ENCODE assay signal across 8 cellular contexts in the genomic region with DNA sequence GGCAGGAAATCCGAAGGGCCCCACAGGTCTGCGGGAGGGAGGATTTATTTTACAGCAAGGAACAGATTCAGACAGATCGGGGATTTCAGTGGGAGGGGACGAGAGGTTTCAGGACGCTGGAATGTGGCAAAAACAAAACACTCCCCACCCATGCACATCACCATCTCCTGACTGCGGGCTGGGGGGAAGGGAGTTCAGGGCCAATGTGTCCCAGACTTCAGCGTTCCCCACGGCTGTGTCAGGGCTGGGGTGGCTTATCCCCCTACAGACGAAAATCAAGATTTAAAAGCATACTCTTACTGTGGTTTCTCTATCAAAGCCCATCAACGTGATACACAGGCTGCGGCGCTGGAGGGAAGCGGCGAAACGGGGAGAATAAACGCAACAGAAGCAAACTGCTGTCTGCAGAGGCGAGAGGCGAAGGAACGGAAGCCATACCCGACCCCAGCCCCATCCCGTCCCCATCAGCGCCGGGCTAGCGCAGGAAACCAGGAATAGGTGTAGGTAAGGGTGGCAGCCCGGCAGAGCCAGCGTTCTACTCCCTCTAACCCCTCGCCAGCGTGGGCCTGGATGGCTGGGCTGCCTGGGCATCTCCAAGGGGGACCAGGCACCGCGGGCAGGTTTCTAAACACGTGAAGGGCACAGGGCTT. TPM values are rescaled to one million over a fixed set of nuclear protein-coding genes. Genes with fewer than 3 reads are reported as not detected.
DNase-seq lines count a peak whose midpoint lies in the region; ATAC-seq and TF ChIP-seq lines count a peak whose summit lies in the region.

No MANE protein-coding gene starts in this region.

- H3K9me3 ChIP-seq in BLaER1 = no peaks in the 10 kb centered on the region
- H3K9me3 ChIP-seq in MM.1S (replicated peaks; ENCODE audit: insufficient read depth, low read length) = no peaks in the 10 kb centered on the region
- no peaks in the 10 kb centered on the region for H3K9me3 ChIP-seq in mucosa of rectum (ENCODE audit: control insufficient read depth in 2 of 2, low read length in 2 of 2)
- H3K9me3 ChIP-seq in naive thymus-derived CD4-positive, alpha-beta T cell (ENCODE audit: control insufficient read depth in 2 of 3, low read length in 3 of 3) = no peaks in the 10 kb centered on the region

- POLR2A ChIA-PET in naive thymus-derived CD4-positive, alpha-beta T cell (lab: Charles Lee) = no interaction called here

- H3K4me2 ChIP-seq in BLaER1 (peak overlapping the region; percentile 93), MM.1S (ENCODE audit: low read depth, low read length) (peak overlapping the region; percentile 99)

- peaks cover 63 to 79% (median 69%) of the 10 kb centered on the region in 5 donors for H3K27me3 Mint-ChIP-seq in naive thymus-derived CD4-positive, alpha-beta T cell

- peaks cover 66% of the 10 kb centered on the region for H4K20me1 ChIP-seq in BLaER1
- H4K20me1 ChIP-seq in MM.1S (ENCODE audit: insufficient read depth, low read length) = no peaks in the 10 kb centered on the region

- H3K79me2 ChIP-seq in MM.1S (ENCODE audit: low read length) = no peaks in the 10 kb centered on the region

- peaks cover 0 to 15% (median 5%) of the 10 kb centered on the region in 5 donors for H3K36me3 Mint-ChIP-seq in naive thymus-derived CD4-positive, alpha-beta T cell

- H3K4me1 ChIP-seq in BLaER1 (peaks cover 39% of the 10 kb centered on the region), MM.1S (ENCODE audit: low read length) (peaks cover 5% of the 10 kb centered on the region; the same call in 1 of the 2 replicates), mucosa of rectum (ENCODE audit: control insufficient read depth in 2 of 2, insufficient read depth in 2 of 2, low read length in 2 of 2) (peaks cover 5 to 12% of the 10 kb centered on the region in 2 donors)
- H3K4me1 ChIP-seq in naive thymus-derived CD4-positive, alpha-beta T cell (ENCODE audit: control insufficient read depth in 2 of 2, insufficient read depth in 2 of 2, low read length in 2 of 2) = no peaks in the 10 kb centered on the region

- ATAC-seq in HG02973 (IDR thresholded peaks at IDR 0.05; ENCODE audit: unreplicated experiment) (no peak), GM19351 (IDR thresholded peaks at IDR 0.05; ENCODE audit: unreplicated experiment) (no peak), HG03097 (IDR thresholded peaks at IDR 0.05; ENCODE audit: low FRiP score, unreplicated experiment) (no peak)
- ATAC-seq in naive thymus-derived CD4-positive, alpha-beta T cell = no peak

- H3K9me3 Mint-ChIP-seq in naive thymus-derived CD4-positive, alpha-beta T cell = peaks cover 0 to 11% (median 2%) of the 10 kb centered on the region in 11 donors

- H3K27me3 ChIP-seq in BLaER1 = peaks cover 86% of the 10 kb centered on the region
- H3K27me3 ChIP-seq in MM.1S (replicated peaks; ENCODE audit: insufficient read depth, low read length) = peaks cover 49% of the 10 kb centered on the region
- peaks cover 50 to 62% of the 10 kb centered on the region in 2 donors for H3K27me3 ChIP-seq in mucosa of rectum (ENCODE audit: control insufficient read depth in 2 of 2, insufficient read depth in 2 of 2, low read length in 2 of 2)
- H3K27me3 ChIP-seq in naive thymus-derived CD4-positive, alpha-beta T cell (ENCODE audit: control insufficient read depth in 2 of 2, insufficient read depth in 2 of 2, low read length in 2 of 2) = peaks cover 0 to 4% of the 10 kb centered on the region in 2 donors

- H3K36me3 ChIP-seq in BLaER1 (no peaks in the 10 kb centered on the region), MM.1S (replicated peaks; ENCODE audit: insufficient read depth, low read length) (no peaks in the 10 kb centered on the region), mucosa of rectum (ENCODE audit: control insufficient read depth in 2 of 2, insufficient read depth in 2 of 2, low read length in 2 of 2) (no peaks in the 10 kb centered on the region)
- H3K36me3 ChIP-seq in naive thymus-derived CD4-positive, alpha-beta T cell (ENCODE audit: control insufficient read depth in 2 of 3, insufficient read depth in 3 of 3, low read length in 3 of 3) = no peaks in the 10 kb centered on the region

- H2AFZ ChIP-seq in MM.1S (ENCODE audit: low read length) = peak overlapping the region; percentile 66

- peak overlapping the region; percentile 89 for H3K4me3 ChIP-seq in BLaER1
- H3K4me3 ChIP-seq in MM.1S (ENCODE audit: low read length) = peak overlapping the region; percentile 69
- peak overlapping the region; percentile 41 to 49 for H3K4me3 ChIP-seq in mucosa of rectum (ENCODE audit: low read length in 2 of 2)
- no peak overlapping the region for H3K4me3 ChIP-seq in naive thymus-derived CD4-positive, alpha-beta T cell (ENCODE audit: low read length)

- CTCF ChIA-PET in naive thymus-derived CD4-positive, alpha-beta T cell (lab: Charles Lee) = no interaction called here

- H3F3A ChIP-seq in MM.1S (ENCODE audit: insufficient read depth, low read length) = no peaks in the 10 kb centered on the region

- peaks cover 5 to 25% (median 20%) of the 10 kb centered on the region in 7 donors for H3K4me1 Mint-ChIP-seq in naive thymus-derived CD4-positive, alpha-beta T cell

- TF ChIP-seq CTCF in MM.1S (IDR thresholded peaks at IDR 0.05; ENCODE audit: low read length) = no peak

- H3K4me3 Mint-ChIP-seq in naive thymus-derived CD4-positive, alpha-beta T cell = peak overlapping the region in 5 of 10 donors; percentile 4 to 73 (median 34)

- H3K27ac Mint-ChIP-seq in naive thymus-derived CD4-positive, alpha-beta T cell = peak overlapping the region in 1 of 9 donors; percentile 38

- peak overlapping the region; percentile 84 for H3K9ac ChIP-seq in BLaER1
- H3K9ac ChIP-seq in MM.1S (ENCODE audit: low read length) = no peak overlapping the region; the same call in 1 of the 2 replicates
- H3K9ac ChIP-seq in mucosa of rectum (ENCODE audit: low read depth in 1 of 2, low read length in 2 of 2) = no peak overlapping the region

- intact Hi-C loops in naive thymus-derived CD4-positive, alpha-beta T cell (cut with micrococcal nuclease) = no loop called here

- H3K27ac ChIP-seq in BLaER1 (peak overlapping the region; percentile 37; the same call in 1 of the 2 replicates), MM.1S (ENCODE audit: low read length) (no peak overlapping the region), cingulate gyrus (ENCODE audit: low read depth, low read length) (peak overlapping the region; percentile 29), mucosa of rectum (ENCODE audit: low read depth in 2 of 2, low read length in 2 of 2) (peak overlapping the region in 1 of 2 donors; percentile 23)
- H3K27ac ChIP-seq in naive thymus-derived CD4-positive, alpha-beta T cell (ENCODE audit: low read depth, low read length) = no peak overlapping the region

- DNase-seq in MM.1S = no peak
- DNase-seq in naive thymus-derived CD4-positive, alpha-beta T cell = no peak

- no peaks in the 10 kb centered on the region for H3K9me2 ChIP-seq in MM.1S (replicated peaks; ENCODE audit: insufficient read depth, low read length)

RNA-seq across cellular contexts. Expression of gene TENM4, which starts 2.7 kb away (rescaled TPM):
- under 1 TPM in 2 of 5 experiments, not detected in 3; 0.32 to 0.47 TPM for total RNA-seq in naive thymus-derived CD4-positive, alpha-beta T cell
- polyA plus RNA-seq in naive thymus-derived CD4-positive, alpha-beta T cell = not detected

Comparison
In these comparisons a context has a peak if more than half of its experiments do, and no peak if none do; other contexts are left out.
1. H3K27ac ChIP-seq: peak in BLaER1 (single experiment) and cingulate gyrus (single experiment); none in MM.1S (single experiment) and naive thymus-derived CD4-positive, alpha-beta T cell (single experiment).